In the genomic region with DNA sequence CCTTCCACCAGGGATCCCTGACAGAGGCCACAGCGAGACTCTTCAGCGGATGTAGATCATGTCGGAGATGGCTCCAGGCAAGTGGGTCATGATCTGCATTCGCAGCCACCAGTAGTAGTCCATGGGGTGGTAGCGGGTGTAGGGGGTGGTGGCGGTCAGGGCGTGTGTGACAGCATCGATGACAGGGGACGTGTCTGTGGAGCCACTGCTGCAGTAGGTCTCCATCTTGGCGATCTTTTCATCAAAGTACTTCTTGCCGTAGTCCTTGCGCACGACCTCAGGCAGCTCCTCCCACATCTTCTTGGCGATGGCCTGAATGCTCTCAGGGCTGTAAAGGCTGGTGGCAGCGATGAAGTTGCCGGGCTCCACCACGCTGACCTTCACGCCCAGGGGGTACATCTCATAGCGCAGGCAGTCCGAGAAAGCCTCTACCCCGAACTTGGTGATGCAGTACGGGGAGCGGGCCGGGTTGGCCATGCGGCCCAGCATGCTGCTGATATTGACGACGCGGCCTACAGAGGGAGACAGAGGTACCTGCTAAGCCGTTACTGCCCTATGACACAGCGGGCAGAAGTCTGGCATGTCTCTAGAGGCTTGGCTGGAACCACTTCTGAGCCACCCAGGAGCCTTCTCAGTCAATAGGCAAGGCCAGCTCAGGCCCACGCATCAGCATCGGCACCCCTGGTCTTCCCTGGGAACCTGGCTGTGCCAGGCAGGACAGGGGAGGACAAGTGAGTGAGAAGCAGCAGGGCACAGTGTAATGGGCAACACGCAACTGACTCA, we compare ENCODE assay signal across 1 cellular context.
TF ChIP-seq lines count a peak whose summit lies in the region.

No MANE protein-coding gene starts in this region.

TF ChIP-seq in H1, 55 proteins besides CTCF, POLR2A, EP300 and RAD21:
- TF ChIP-seq CREB1 (IDR thresholded peaks at IDR 0.05) (peak; percentile 48; the same call in 1 of the 2 replicates), JUND (IDR thresholded peaks at IDR 0.05; ENCODE audit: low read length) (0 out of 2 replicates have a peak, but pooled peaks have one; percentile 18), SUZ12 (IDR thresholded peaks at IDR 0.05; ENCODE audit: low read length) (no peak), E2F6 (IDR thresholded peaks at IDR 0.05) (peak; percentile 61), GABPA (IDR thresholded peaks at IDR 0.05; ENCODE audit: borderline replicate concordance, insufficient read depth, low read length) (no peak), MAFK (IDR thresholded peaks at IDR 0.05; ENCODE audit: low read depth, low read length) (no peak), NRF1 (IDR thresholded peaks at IDR 0.05; ENCODE audit: low read depth, low read length) (no peak), SAP30 (IDR thresholded peaks at IDR 0.05; ENCODE audit: insufficient read depth, insufficient replicate concordance, low read length) (no peak)
- TF ChIP-seq, protein P1, sequence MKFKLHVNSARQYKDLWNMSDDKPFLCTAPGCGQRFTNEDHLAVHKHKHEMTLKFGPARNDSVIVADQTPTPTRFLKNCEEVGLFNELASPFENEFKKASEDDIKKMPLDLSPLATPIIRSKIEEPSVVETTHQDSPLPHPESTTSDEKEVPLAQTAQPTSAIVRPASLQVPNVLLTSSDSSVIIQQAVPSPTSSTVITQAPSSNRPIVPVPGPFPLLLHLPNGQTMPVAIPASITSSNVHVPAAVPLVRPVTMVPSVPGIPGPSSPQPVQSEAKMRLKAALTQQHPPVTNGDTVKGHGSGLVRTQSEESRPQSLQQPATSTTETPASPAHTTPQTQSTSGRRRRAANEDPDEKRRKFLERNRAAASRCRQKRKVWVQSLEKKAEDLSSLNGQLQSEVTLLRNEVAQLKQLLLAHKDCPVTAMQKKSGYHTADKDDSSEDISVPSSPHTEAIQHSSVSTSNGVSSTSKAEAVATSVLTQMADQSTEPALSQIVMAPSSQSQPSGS (IDR thresholded peaks at IDR 0.05; ENCODE audit: low read length), result no peak
- TF ChIP-seq, protein P2, sequence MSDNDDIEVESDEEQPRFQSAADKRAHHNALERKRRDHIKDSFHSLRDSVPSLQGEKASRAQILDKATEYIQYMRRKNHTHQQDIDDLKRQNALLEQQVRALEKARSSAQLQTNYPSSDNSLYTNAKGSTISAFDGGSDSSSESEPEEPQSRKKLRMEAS (IDR thresholded peaks at IDR 0.05), result peak; percentile 90
